1 cellular context compared by ENCODE assay signal in the genomic region with DNA sequence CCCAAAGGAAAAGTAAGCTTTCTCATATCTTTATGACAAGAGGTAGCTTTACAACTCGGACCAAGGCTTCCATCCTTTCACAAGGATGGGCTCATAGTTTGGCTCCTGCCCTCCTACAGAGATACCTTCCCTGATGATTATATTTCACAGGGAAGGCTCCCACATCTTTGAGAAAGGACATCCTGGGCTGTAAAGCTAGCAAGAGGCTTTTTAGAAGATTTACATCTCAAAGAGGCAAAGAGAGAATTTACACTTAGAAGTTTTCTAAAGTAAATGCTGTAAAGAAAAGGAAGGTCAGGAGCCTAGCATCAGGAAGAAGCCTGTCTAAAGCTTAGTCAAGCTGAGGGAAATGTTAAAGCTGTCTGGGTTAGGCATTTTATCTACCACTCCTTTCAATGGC.
TF ChIP-seq lines count a peak whose summit lies in the region.

No MANE protein-coding gene starts in this region.

TF ChIP-seq in H1, 55 proteins besides CTCF, POLR2A, EP300 and RAD21:
- TF ChIP-seq, protein P1, sequence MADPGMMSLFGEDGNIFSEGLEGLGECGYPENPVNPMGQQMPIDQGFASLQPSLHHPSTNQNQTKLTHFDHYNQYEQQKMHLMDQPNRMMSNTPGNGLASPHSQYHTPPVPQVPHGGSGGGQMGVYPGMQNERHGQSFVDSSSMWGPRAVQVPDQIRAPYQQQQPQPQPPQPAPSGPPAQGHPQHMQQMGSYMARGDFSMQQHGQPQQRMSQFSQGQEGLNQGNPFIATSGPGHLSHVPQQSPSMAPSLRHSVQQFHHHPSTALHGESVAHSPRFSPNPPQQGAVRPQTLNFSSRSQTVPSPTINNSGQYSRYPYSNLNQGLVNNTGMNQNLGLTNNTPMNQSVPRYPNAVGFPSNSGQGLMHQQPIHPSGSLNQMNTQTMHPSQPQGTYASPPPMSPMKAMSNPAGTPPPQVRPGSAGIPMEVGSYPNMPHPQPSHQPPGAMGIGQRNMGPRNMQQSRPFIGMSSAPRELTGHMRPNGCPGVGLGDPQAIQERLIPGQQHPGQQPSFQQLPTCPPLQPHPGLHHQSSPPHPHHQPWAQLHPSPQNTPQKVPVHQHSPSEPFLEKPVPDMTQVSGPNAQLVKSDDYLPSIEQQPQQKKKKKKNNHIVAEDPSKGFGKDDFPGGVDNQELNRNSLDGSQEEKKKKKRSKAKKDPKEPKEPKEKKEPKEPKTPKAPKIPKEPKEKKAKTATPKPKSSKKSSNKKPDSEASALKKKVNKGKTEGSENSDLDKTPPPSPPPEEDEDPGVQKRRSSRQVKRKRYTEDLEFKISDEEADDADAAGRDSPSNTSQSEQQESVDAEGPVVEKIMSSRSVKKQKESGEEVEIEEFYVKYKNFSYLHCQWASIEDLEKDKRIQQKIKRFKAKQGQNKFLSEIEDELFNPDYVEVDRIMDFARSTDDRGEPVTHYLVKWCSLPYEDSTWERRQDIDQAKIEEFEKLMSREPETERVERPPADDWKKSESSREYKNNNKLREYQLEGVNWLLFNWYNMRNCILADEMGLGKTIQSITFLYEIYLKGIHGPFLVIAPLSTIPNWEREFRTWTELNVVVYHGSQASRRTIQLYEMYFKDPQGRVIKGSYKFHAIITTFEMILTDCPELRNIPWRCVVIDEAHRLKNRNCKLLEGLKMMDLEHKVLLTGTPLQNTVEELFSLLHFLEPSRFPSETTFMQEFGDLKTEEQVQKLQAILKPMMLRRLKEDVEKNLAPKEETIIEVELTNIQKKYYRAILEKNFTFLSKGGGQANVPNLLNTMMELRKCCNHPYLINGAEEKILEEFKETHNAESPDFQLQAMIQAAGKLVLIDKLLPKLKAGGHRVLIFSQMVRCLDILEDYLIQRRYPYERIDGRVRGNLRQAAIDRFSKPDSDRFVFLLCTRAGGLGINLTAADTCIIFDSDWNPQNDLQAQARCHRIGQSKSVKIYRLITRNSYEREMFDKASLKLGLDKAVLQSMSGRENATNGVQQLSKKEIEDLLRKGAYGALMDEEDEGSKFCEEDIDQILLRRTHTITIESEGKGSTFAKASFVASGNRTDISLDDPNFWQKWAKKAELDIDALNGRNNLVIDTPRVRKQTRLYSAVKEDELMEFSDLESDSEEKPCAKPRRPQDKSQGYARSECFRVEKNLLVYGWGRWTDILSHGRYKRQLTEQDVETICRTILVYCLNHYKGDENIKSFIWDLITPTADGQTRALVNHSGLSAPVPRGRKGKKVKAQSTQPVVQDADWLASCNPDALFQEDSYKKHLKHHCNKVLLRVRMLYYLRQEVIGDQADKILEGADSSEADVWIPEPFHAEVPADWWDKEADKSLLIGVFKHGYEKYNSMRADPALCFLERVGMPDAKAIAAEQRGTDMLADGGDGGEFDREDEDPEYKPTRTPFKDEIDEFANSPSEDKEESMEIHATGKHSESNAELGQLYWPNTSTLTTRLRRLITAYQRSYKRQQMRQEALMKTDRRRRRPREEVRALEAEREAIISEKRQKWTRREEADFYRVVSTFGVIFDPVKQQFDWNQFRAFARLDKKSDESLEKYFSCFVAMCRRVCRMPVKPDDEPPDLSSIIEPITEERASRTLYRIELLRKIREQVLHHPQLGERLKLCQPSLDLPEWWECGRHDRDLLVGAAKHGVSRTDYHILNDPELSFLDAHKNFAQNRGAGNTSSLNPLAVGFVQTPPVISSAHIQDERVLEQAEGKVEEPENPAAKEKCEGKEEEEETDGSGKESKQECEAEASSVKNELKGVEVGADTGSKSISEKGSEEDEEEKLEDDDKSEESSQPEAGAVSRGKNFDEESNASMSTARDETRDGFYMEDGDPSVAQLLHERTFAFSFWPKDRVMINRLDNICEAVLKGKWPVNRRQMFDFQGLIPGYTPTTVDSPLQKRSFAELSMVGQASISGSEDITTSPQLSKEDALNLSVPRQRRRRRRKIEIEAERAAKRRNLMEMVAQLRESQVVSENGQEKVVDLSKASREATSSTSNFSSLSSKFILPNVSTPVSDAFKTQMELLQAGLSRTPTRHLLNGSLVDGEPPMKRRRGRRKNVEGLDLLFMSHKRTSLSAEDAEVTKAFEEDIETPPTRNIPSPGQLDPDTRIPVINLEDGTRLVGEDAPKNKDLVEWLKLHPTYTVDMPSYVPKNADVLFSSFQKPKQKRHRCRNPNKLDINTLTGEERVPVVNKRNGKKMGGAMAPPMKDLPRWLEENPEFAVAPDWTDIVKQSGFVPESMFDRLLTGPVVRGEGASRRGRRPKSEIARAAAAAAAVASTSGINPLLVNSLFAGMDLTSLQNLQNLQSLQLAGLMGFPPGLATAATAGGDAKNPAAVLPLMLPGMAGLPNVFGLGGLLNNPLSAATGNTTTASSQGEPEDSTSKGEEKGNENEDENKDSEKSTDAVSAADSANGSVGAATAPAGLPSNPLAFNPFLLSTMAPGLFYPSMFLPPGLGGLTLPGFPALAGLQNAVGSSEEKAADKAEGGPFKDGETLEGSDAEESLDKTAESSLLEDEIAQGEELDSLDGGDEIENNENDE (IDR thresholded peaks at IDR 0.05; ENCODE audit: insufficient replicate concordance, low read length): peak; percentile 75
- TF ChIP-seq TAF1 (IDR thresholded peaks at IDR 0.05; ENCODE audit: low read depth, low read length) (no peak), TAF7 (optimal IDR thresholded peaks at IDR 0.05; ENCODE audit: borderline replicate concordance, low read depth, low read length) (no peak), HDAC2 (IDR thresholded peaks at IDR 0.05; ENCODE audit: borderline replicate concordance in 1 of 2, low read depth in 2 of 2, low read length in 2 of 2) (0 out of 4 replicates have a peak, but pooled peaks of 1 of the 2 experiments have one; percentile 47)
